Comparison of ENCODE assay signal across 8 cellular contexts in genomic region chr1:84478876-84479868, GRCh38. TPM values are rescaled to one million over a fixed set of nuclear protein-coding genes. Genes with fewer than 3 reads are reported as not detected.
DNase-seq lines count a peak whose midpoint lies in the region; ATAC-seq, FAIRE-seq and TF ChIP-seq lines count a peak whose summit lies in the region.

Gene RPF1, plus strand, starts transcription at chr1:84479266. Its CDS starts 16 bp downstream, at chr1:84479282.

- H3K27ac Mint-ChIP-seq in activated naive CD8-positive, alpha-beta T cell treated with anti-CD3 and anti-CD28 coated beads, Interleukin-2, amount 10 ng/mL, durations not matched to agents 7 days and 5 days: peak within 1 kb of the TSS; percentile 97

- H3K4me3 ChIP-seq in SU-DHL-6 (ENCODE audit: insufficient read depth, low read length, poor library complexity, severe bottlenecking): peak within 1 kb of the TSS; percentile 89
- peak within 1 kb of the TSS; percentile 53 to 78 (median 64) for H3K4me3 ChIP-seq in pancreas
- H3K4me3 ChIP-seq in thyroid gland (replicated peaks in 1 of 3): peak within 1 kb of the TSS; percentile 51 to 74 (median 57)

- peaks cover 11% of the 10 kb centered on the region for H3K9me3 Mint-ChIP-seq in activated naive CD8-positive, alpha-beta T cell treated with anti-CD3 and anti-CD28 coated beads, Interleukin-2, amount 10 ng/mL, durations not matched to agents 7 days and 5 days

- no peak for FAIRE-seq in pancreas (lab: Jason Lieb, UNC)

- peaks cover 28% of the 10 kb centered on the region for H3K36me3 Mint-ChIP-seq in activated naive CD8-positive, alpha-beta T cell treated with anti-CD3 and anti-CD28 coated beads, Interleukin-2, amount 10 ng/mL, durations not matched to agents 7 days and 5 days

- peak within 1 kb of the TSS; percentile 98 for H3K4me2 ChIP-seq in SU-DHL-6 (ENCODE audit: low read depth, low read length, poor library complexity, severe bottlenecking)

- peaks cover 7% of the 10 kb centered on the region; the same call in 1 of the 2 replicates for H3K9me3 ChIP-seq in SU-DHL-6 (ENCODE audit: insufficient read depth, low read length)
- H3K9me3 ChIP-seq in pancreas: no peaks in the 10 kb centered on the region
- H3K9me3 ChIP-seq in thyroid gland: no peaks in the 10 kb centered on the region

- H3K27ac ChIP-seq in SU-DHL-6 (ENCODE audit: low read depth, low read length) (peak within 1 kb of the TSS; percentile 60), pancreas (peak within 1 kb of the TSS; percentile 72 to 84 (median 80)), thyroid gland (peak within 1 kb of the TSS; percentile 37 to 80 (median 63))

- POLR2A ChIA-PET in activated naive CD8-positive, alpha-beta T cell treated with anti-CD3 and anti-CD28 coated beads, Interleukin-2, amount 10 ng/mL, durations not matched to agents 7 days and 5 days (lab: Charles Lee): interaction anchor here (0.6 to 3.0 kb wide), 5 partner anchors 10 to 527 kb away, joined by 4 to 42 read pairs (median 5); partner anchors contain the start of genes CTBS, GNG5 and SPATA1

- 3 to 4% methylated on average over 47 to 51 of the region's 51 CpGs for WGBS in pancreas, 2 donors
- 4 to 8% methylated on average over 34 to 51 of the region's 51 CpGs for WGBS in thyroid gland, 2 donors

- peaks cover 21% of the 10 kb centered on the region for H3K4me1 Mint-ChIP-seq in activated naive CD8-positive, alpha-beta T cell treated with anti-CD3 and anti-CD28 coated beads, Interleukin-2, amount 10 ng/mL, durations not matched to agents 7 days and 5 days

- H3F3A ChIP-seq in SU-DHL-6 (ENCODE audit: insufficient read depth): no peaks in the 10 kb centered on the region

- H4K20me1 ChIP-seq in SU-DHL-6 (ENCODE audit: low read depth, low read length): peaks cover 22% of the 10 kb centered on the region; the same call in 1 of the 2 replicates

- H3K9ac ChIP-seq in SU-DHL-6 (ENCODE audit: low read length): peak within 1 kb of the TSS; percentile 72

- H3K79me2 ChIP-seq in SU-DHL-6 (ENCODE audit: insufficient read depth, low read length): peaks cover 51% of the 10 kb centered on the region

- H3K4me1 ChIP-seq in pancreas: peaks cover 0 to 23% (median 22%) of the 10 kb centered on the region in 3 donors
- H3K4me1 ChIP-seq in thyroid gland: peaks cover 11 to 13% of the 10 kb centered on the region in 2 donors

- TF ChIP-seq CTCF in GM10266 (IDR thresholded peaks at IDR 0.05; ENCODE audit: control insufficient read depth, insufficient read depth, low read depth, missing control alignments) (no peak), SU-DHL-6 (IDR thresholded peaks at IDR 0.05; ENCODE audit: insufficient read depth, low read length, poor library complexity, severe bottlenecking) (no peak), pancreas (IDR thresholded peaks at IDR 0.05) (no peak), thyroid gland (IDR thresholded peaks at IDR 0.05) (no peak)

- ATAC-seq in HG02610 (IDR thresholded peaks at IDR 0.05; ENCODE audit: unreplicated experiment): peak; percentile 96
- ATAC-seq in activated naive CD8-positive, alpha-beta T cell treated with anti-CD3 and anti-CD28 coated beads, Interleukin-2, amount 10 ng/mL, durations not matched to agents 7 days and 5 days (ENCODE audit: low read depth): peak; percentile 98
- peak; percentile 98 for ATAC-seq in Right ventricle myocardium superior (ENCODE audit: poor library complexity)
- ATAC-seq in pancreas: peak; percentile 95 to 98 (median 96)

- intact Hi-C loops in Right ventricle myocardium superior (cut with DNase I): no loop called here
- intact Hi-C loops in pancreas (cut with DNase I): no loop called here
- intact Hi-C loops in thyroid gland (cut with DNase I): no loop called here

- H2AFZ ChIP-seq in SU-DHL-6 (ENCODE audit: low read depth, low read length, severe bottlenecking): peak within 1 kb of the TSS; percentile 93

- peak within 1 kb of the TSS; percentile 96 for H3K4me3 Mint-ChIP-seq in activated naive CD8-positive, alpha-beta T cell treated with anti-CD3 and anti-CD28 coated beads, Interleukin-2, amount 10 ng/mL, durations not matched to agents 7 days and 5 days

- H3K36me3 ChIP-seq in SU-DHL-6 (ENCODE audit: low read length): peaks cover 30% of the 10 kb centered on the region
- peaks cover 0 to 9% (median 0%) of the 10 kb centered on the region in 3 donors for H3K36me3 ChIP-seq in pancreas
- peaks cover 0 to 4% of the 10 kb centered on the region in 2 donors for H3K36me3 ChIP-seq in thyroid gland

- H3K27me3 Mint-ChIP-seq in activated naive CD8-positive, alpha-beta T cell treated with anti-CD3 and anti-CD28 coated beads, Interleukin-2, amount 10 ng/mL, durations not matched to agents 7 days and 5 days: peaks cover 25% of the 10 kb centered on the region

- no peaks in the 10 kb centered on the region for H3K27me3 ChIP-seq in SU-DHL-6 (ENCODE audit: low read length)
- H3K27me3 ChIP-seq in pancreas: peaks cover 0 to 18% (median 0%) of the 10 kb centered on the region in 4 donors
- no peaks in the 10 kb centered on the region for H3K27me3 ChIP-seq in thyroid gland

- H3K9me2 ChIP-seq in SU-DHL-6 (replicated peaks; ENCODE audit: insufficient read depth, low read length): no peaks in the 10 kb centered on the region

- peak in 1 of 2 donors; percentile 68 for TF ChIP-seq POLR2A in thyroid gland (IDR thresholded peaks at IDR 0.05)

- DNase-seq in GM10266 (ENCODE audit: extremely low spot score) (peak; percentile 70), NCI-H1092 (lab: John Stamatoyannopoulos, UW) (peak; percentile 78), Right ventricle myocardium superior (peak; percentile 86), pancreas (peak; percentile 38 to 76 (median 69)), thyroid gland (peak; percentile 64 to 71)
- peak; percentile 81 for DNase-seq in activated naive CD8-positive, alpha-beta T cell treated with anti-CD3 and anti-CD28 coated beads, Interleukin-2, amount 10 ng/mL, durations not matched to agents 7 days and 5 days

RNA-seq across cellular contexts. Expression of gene RPF1, which starts in this region (rescaled TPM):
- 10 to 100 TPM; 34.8 to 36.2 TPM for total RNA-seq in activated naive CD8-positive, alpha-beta T cell treated with anti-CD3 and anti-CD28 coated beads, Interleukin-2, amount 10 ng/mL, durations not matched to agents 7 days and 5 days
- total RNA-seq in Right ventricle myocardium superior (29.9 TPM), pancreas (10 to 100 TPM in 4 of 6 donors, 1 to 10 TPM in 2; 7.2 to 14.1 (median 10.9) TPM), thyroid gland (10 to 100 TPM; 29.9 to 51.7 (median 42.7) TPM)
- 10 to 100 TPM; 10.1 to 23.3 TPM for polyA plus RNA-seq in pancreas

Comparison
In these comparisons a context has a peak if more than half of its experiments do, and no peak if none do; other contexts are left out.
1. Peak in every context shown above with its lines: DNase-seq, ATAC-seq, H3K4me3 ChIP-seq and H3K27ac ChIP-seq.